ENCODE assay signal across 22 cellular contexts in genomic region chr6:34035704-34036356, GRCh38.
DNase-seq lines count a peak whose midpoint lies in the region; ATAC-seq, FAIRE-seq and TF ChIP-seq lines count a peak whose summit lies in the region.
"Had no signal": no experiment of that assay in that cellular context is flagged by ENCODE, and none has a peak within 500 bp of the region (broad histone marks: within the 10 kb centered on the region; RNA-seq: fewer than 3 reads in every experiment).

No MANE protein-coding gene starts in this region.

- no peak for TF ChIP-seq RAD21 in IMR-90 (IDR thresholded peaks at IDR 0.05; ENCODE audit: low read length)
- TF ChIP-seq RAD21 in K562 (CRISPR knock-in tag; conservative IDR thresholded peaks at IDR 0.05 in 1 of 2, IDR thresholded peaks at IDR 0.05 in 1 of 2), result no peak

- H3K9ac ChIP-seq in IMR-90 (ENCODE audit: low read depth, low read length) (no peak overlapping the region), K562 (ENCODE audit: insufficient read depth in 1 of 2, low read depth in 2 of 2, low read length in 2 of 2) (no peak overlapping the region), neuronal stem cell (ENCODE audit: low read depth, low read length, poor library complexity) (no peak overlapping the region)
- H3K9ac ChIP-seq: BLaER1 had no signal

- TF ChIP-seq EP300 in K562 (IDR thresholded peaks at IDR 0.05; ENCODE audit: low read length), result no peak

- H2BK12ac ChIP-seq in neuronal stem cell (ENCODE audit: low read length), result no peak overlapping the region

- CTCF ChIA-PET in IMR-90 (lab: Yijun Ruan, JAX), result interaction anchor here (0.5 to 0.7 kb wide), 2 partner anchors 8 to 448 kb away, joined by 3 to 4 read pairs; no protein-coding TSS in a partner anchor
- CTCF ChIA-PET in K562 (lab: Yijun Ruan, JAX; ENCODE audit: low intra/inter-chr PET ratio), result no interaction called here

- H3K4ac ChIP-seq in IMR-90 (ENCODE audit: low read depth, low read length) (no peak overlapping the region), neuronal stem cell (ENCODE audit: low read length) (no peak overlapping the region)

- H3K14ac ChIP-seq in IMR-90 (replicated peaks; ENCODE audit: low read depth, low read length) (no peak overlapping the region), neuronal stem cell (ENCODE audit: low read length) (peak overlapping the region; percentile 63)

- TF ChIP-seq POLR2A in IMR-90 (IDR thresholded peaks at IDR 0.05; ENCODE audit: low read depth, low read length) (no peak), K562 (conservative IDR thresholded peaks at IDR 0.05) (no peak)

- H3K4me3 Mint-ChIP-seq in natural killer cell, result no peak overlapping the region
- H3K4me3 Mint-ChIP-seq: CD14-positive monocyte; CD4-positive, alpha-beta memory T cell; CD4-positive, CD25-positive, alpha-beta regulatory T cell; CD8-positive, alpha-beta memory T cell had no signal

- no peak overlapping the region for H3K27ac Mint-ChIP-seq in natural killer cell
- H3K27ac Mint-ChIP-seq: CD14-positive monocyte; CD4-positive, alpha-beta memory T cell; CD4-positive, CD25-positive, alpha-beta regulatory T cell; CD8-positive, alpha-beta memory T cell had no signal

- no peaks in the 10 kb centered on the region for H3K4me1 Mint-ChIP-seq in natural killer cell
- H3K4me1 Mint-ChIP-seq: CD14-positive monocyte; CD8-positive, alpha-beta memory T cell had no signal

- H2BK15ac ChIP-seq in IMR-90 (ENCODE audit: low read depth, low read length), result no peak overlapping the region
- H2BK15ac ChIP-seq in neuronal stem cell (ENCODE audit: low read length), result peak overlapping the region; percentile 79

- no peak overlapping the region for H2BK5ac ChIP-seq in IMR-90 (ENCODE audit: low read depth, low read length, poor library complexity, severe bottlenecking)
- H2BK5ac ChIP-seq in neuronal stem cell (ENCODE audit: low read length), result no peak overlapping the region

- TF ChIP-seq CTCF in IMR-90 (conservative IDR thresholded peaks at IDR 0.05; ENCODE audit: low read depth, low read length) (no peak), K562 (IDR thresholded peaks at IDR 0.05 in 2 of 3, conservative IDR thresholded peaks at IDR 0.05 in 1 of 3; ENCODE audit: insufficient read depth in 2 of 3, low read depth in 1 of 3, low read length in 3 of 3) (no peak), D721Med (IDR thresholded peaks at IDR 0.05; ENCODE audit: insufficient read depth, missing control alignments) (no peak), natural killer cell (IDR thresholded peaks at IDR 0.05) (no peak)

- no peak overlapping the region for H3K27ac ChIP-seq in IMR-90 (ENCODE audit: insufficient read depth, low read length)
- H3K27ac ChIP-seq in K562 (ENCODE audit: extremely low read depth, low read depth, low read length), result no peak overlapping the region
- no peak overlapping the region for H3K27ac ChIP-seq in neuronal stem cell (replicated peaks; ENCODE audit: low read length)
- H3K27ac ChIP-seq: BLaER1 had no signal

- H3K56ac ChIP-seq in IMR-90 (ENCODE audit: extremely low read depth, insufficient read depth, low read length), result no peak overlapping the region

- H4K8ac ChIP-seq in IMR-90 (ENCODE audit: low read depth in 2 of 2, low read length in 2 of 2) (no peak overlapping the region), neuronal stem cell (ENCODE audit: low read depth, low read length) (peak overlapping the region; percentile 24)

- H3K23ac ChIP-seq in IMR-90 (ENCODE audit: low read depth, low read length), result no peak overlapping the region
- peak overlapping the region; percentile 39 for H3K23ac ChIP-seq in neuronal stem cell (ENCODE audit: low read depth, low read length, poor library complexity)

- H3K4me3 ChIP-seq in IMR-90 (ENCODE audit: insufficient read depth, low read depth, low read length) (no peak overlapping the region), K562 (no peak overlapping the region), neuronal stem cell (ENCODE audit: low read length in 2 of 2) (no peak overlapping the region)
- H3K4me3 ChIP-seq: BLaER1 had no signal

- in situ Hi-C loops in IMR-90 (cut with MboI; ENCODE audit: low sequenced_read_pairs), result no loop called here
- in situ Hi-C loops in K562 (cut with MboI), result no loop called here

- H3K4me2 ChIP-seq in IMR-90 (ENCODE audit: low read depth, low read length), result no peak overlapping the region
- no peak overlapping the region for H3K4me2 ChIP-seq in K562 (ENCODE audit: insufficient read depth, low read length)
- H3K4me2 ChIP-seq in neuronal stem cell (ENCODE audit: insufficient read depth, low read length, poor library complexity, severe bottlenecking), result no peak overlapping the region
- H3K4me2 ChIP-seq: BLaER1 had no signal

- no peaks in the 10 kb centered on the region for H3K36me3 ChIP-seq in IMR-90 (ENCODE audit: control insufficient read depth, insufficient read depth, low read length)
- H3K36me3 ChIP-seq in K562 (ENCODE audit: control insufficient read depth, insufficient read depth, low read length), result no peaks in the 10 kb centered on the region
- no peaks in the 10 kb centered on the region for H3K36me3 ChIP-seq in neuronal stem cell (replicated peaks in 1 of 2; ENCODE audit: control insufficient read depth in 2 of 2, insufficient read depth in 2 of 2, low read length in 2 of 2)
- H3K36me3 ChIP-seq: BE2C, BLaER1 had no signal

- WGBS in IMR-90 (ENCODE audit: extremely low coverage in 2 of 2, insufficient read length in 1 of 2), 2 experiments, result 83% methylated on average over 23 of the region's 40 CpGs; no CpG with 5 or more reads in 1 of the 2 experiments
- WGBS in K562 (ENCODE audit: insufficient coverage, low coverage, missing lambda C conversion rate), result 2% methylated on average over 40 of the region's 40 CpGs
- no CpG with 5 or more reads among the region's 40 CpGs for WGBS in neuronal stem cell (ENCODE audit: extremely low coverage in 2 of 2, insufficient read length in 2 of 2, insufficient replicate concordance in 1 of 2), 2 donors

- no peak overlapping the region for H2AK9ac ChIP-seq in IMR-90 (replicated peaks; ENCODE audit: low read depth, low read length, poor library complexity)

- H3K9me1 ChIP-seq in IMR-90 (ENCODE audit: insufficient read depth, low read length), result no peaks in the 10 kb centered on the region
- H3K9me1 ChIP-seq in K562 (ENCODE audit: control insufficient read depth, insufficient read depth, low read length), result no peaks in the 10 kb centered on the region

- H3K18ac ChIP-seq in IMR-90 (ENCODE audit: low read depth, low read length), result no peak overlapping the region
- H3K18ac ChIP-seq in neuronal stem cell (ENCODE audit: low read length), result peak overlapping the region; percentile 11

- no peaks in the 10 kb centered on the region for H3K79me1 ChIP-seq in IMR-90 (ENCODE audit: low read depth in 1 of 2, low read length in 2 of 2)
- H3K79me1 ChIP-seq in neuronal stem cell (ENCODE audit: low read depth, low read length), result no peaks in the 10 kb centered on the region

- DNase-seq in IMR-90 (no peak), K562 (ENCODE audit: extremely low read depth in 1 of 4, low spot score in 3 of 4) (no peak), neuronal stem cell (ENCODE audit: low spot score) (no peak), posterior vena cava (ENCODE audit: low spot score) (peak; percentile 79), islet precursor cell (no peak), D721Med (ENCODE audit: insufficient read length, low spot score) (no peak), natural killer cell (no peak)
- DNase-seq: 8988T; ACHN; BE2C; CD4-positive, alpha-beta memory T cell; CD4-positive, CD25-positive, alpha-beta regulatory T cell; CD8-positive, alpha-beta memory T cell; COR-L47; DMS53; DMS79 treated with DMSO at 0.1 percent for 48 hours; GF-D8 had no signal

- BruUV-seq in IMR-90 (replicated peaks; lab: Mats Ljungman, UMichigan) (no TSS peak), K562 (replicated peaks; lab: Mats Ljungman, UMichigan) (no TSS peak)

- no peaks in the 10 kb centered on the region for H3K36me3 Mint-ChIP-seq in natural killer cell
- H3K36me3 Mint-ChIP-seq: CD14-positive monocyte; CD4-positive, alpha-beta memory T cell; CD4-positive, CD25-positive, alpha-beta regulatory T cell had no signal

- H2BK20ac ChIP-seq in IMR-90 (ENCODE audit: low read depth, low read length), result no peak overlapping the region

- no peaks in the 10 kb centered on the region for H3K9me3 Mint-ChIP-seq in natural killer cell
- H3K9me3 Mint-ChIP-seq: CD14-positive monocyte; CD4-positive, alpha-beta memory T cell; CD8-positive, alpha-beta memory T cell had no signal

- no peak overlapping the region for H2BK120ac ChIP-seq in IMR-90 (ENCODE audit: low read depth, low read length)
- no peak overlapping the region for H2BK120ac ChIP-seq in neuronal stem cell (ENCODE audit: low read depth, low read length)

- no peak for ATAC-seq in IMR-90 (ENCODE audit: low read depth)
- ATAC-seq in K562, result no peak
- no peak for ATAC-seq in natural killer cell
- ATAC-seq in HG03439 (IDR thresholded peaks at IDR 0.05; ENCODE audit: unreplicated experiment), result no peak

- H2AFZ ChIP-seq in IMR-90 (replicated peaks; ENCODE audit: low read length, poor library complexity), result peak overlapping the region; percentile 14
- H2AFZ ChIP-seq in K562 (ENCODE audit: low read depth, low read length), result no peak overlapping the region
- H2AFZ ChIP-seq in neuronal stem cell (ENCODE audit: low read length), result no peak overlapping the region

- FAIRE-seq in K562 (lab: Jason Lieb, UNC) (no peak), D721Med (lab: Jason Lieb, UNC) (no peak)
- FAIRE-seq: A204.1, G401.6 had no signal

- no peak overlapping the region for H4K91ac ChIP-seq in IMR-90 (ENCODE audit: insufficient read depth, low read depth, low read length)
- no peak overlapping the region for H4K91ac ChIP-seq in neuronal stem cell (ENCODE audit: low read depth, low read length, poor library complexity)

- H4K5ac ChIP-seq in IMR-90 (ENCODE audit: low read depth, low read length), result no peak overlapping the region

- H4K20me1 ChIP-seq in IMR-90 (ENCODE audit: insufficient read depth, low read length) (no peaks in the 10 kb centered on the region), K562 (replicated peaks; ENCODE audit: control insufficient read depth, insufficient read depth, low read length) (peaks cover 41% of the 10 kb centered on the region)
- H4K20me1 ChIP-seq: BLaER1 had no signal

- H3K4me1 ChIP-seq in IMR-90 (ENCODE audit: control insufficient read depth, insufficient read depth, low read length), result no peaks in the 10 kb centered on the region
- peaks cover 0 to 14% of the 10 kb centered on the region in 2 experiments; a peak in 1 of 5 replicates for H3K4me1 ChIP-seq in K562 (replicated peaks in 1 of 2; ENCODE audit: control insufficient read depth in 2 of 2, insufficient read depth in 2 of 2, low read length in 2 of 2)
- H3K4me1 ChIP-seq in neuronal stem cell (ENCODE audit: control insufficient read depth in 2 of 2, insufficient read depth in 1 of 2, low read depth in 1 of 2, low read length in 2 of 2), result peaks cover 0 to 7% of the 10 kb centered on the region in 2 donors
- H3K4me1 ChIP-seq: BE2C had no signal

- H3K27me3 Mint-ChIP-seq in natural killer cell (ENCODE audit: low read depth in 2 of 2), result peaks cover 16 to 19% of the 10 kb centered on the region in 2 donors

- intact Hi-C loops in IMR-90 (cut with micrococcal nuclease), result no loop called here
- intact Hi-C loops in K562 (cut with micrococcal nuclease), result no loop called here
- intact Hi-C loops in posterior vena cava (cut with DNase I), result no loop called here
- intact Hi-C loops in natural killer cell (cut with micrococcal nuclease), result no loop called here

- dilution Hi-C loops in IMR-90 (cut with HindIII; ENCODE audit: low sequenced_read_pairs, unreplicated experiment), result no loop called here

- no peaks in the 10 kb centered on the region for H3K9me3 ChIP-seq in IMR-90 (ENCODE audit: control insufficient read depth, insufficient read depth, low read length)
- no peaks in the 10 kb centered on the region for H3K9me3 ChIP-seq in K562 (replicated peaks; ENCODE audit: control insufficient read depth, insufficient read depth, low read depth, low read length)
- peaks cover 0 to 1% of the 10 kb centered on the region in 2 donors for H3K9me3 ChIP-seq in neuronal stem cell (replicated peaks in 1 of 2; ENCODE audit: control insufficient read depth in 2 of 2, insufficient read depth in 1 of 2, low read depth in 1 of 2, low read length in 2 of 2)
- H3K9me3 ChIP-seq: BE2C, BLaER1 had no signal

- H2AK5ac ChIP-seq in IMR-90 (ENCODE audit: low read depth, low read length) (no peak overlapping the region), neuronal stem cell (ENCODE audit: low read depth, low read length) (peak overlapping the region; percentile 77)

- H3K27me3 ChIP-seq in IMR-90 (ENCODE audit: control insufficient read depth, insufficient read depth, low read length) (peaks cover 43% of the 10 kb centered on the region), K562 (ENCODE audit: control insufficient read depth in 2 of 2, insufficient read depth in 2 of 2, low read length in 2 of 2) (peaks cover 39 to 71% of the 10 kb centered on the region in 2 experiments), neuronal stem cell (ENCODE audit: control insufficient read depth in 3 of 3, insufficient read depth in 3 of 3, low read depth in 1 of 3, low read length in 3 of 3) (no peaks in the 10 kb centered on the region)
- H3K27me3 ChIP-seq: BE2C, BLaER1 had no signal

- POLR2A ChIA-PET in IMR-90 (lab: Charles Lee; ENCODE audit: unreplicated experiment) (no interaction called here), K562 (lab: Yijun Ruan, JAX) (interaction anchor here (0.6 to 1.4 kb wide), 4 partner anchors 11 to 223 kb away, joined by 3 read pairs; no protein-coding TSS in a partner anchor)

- no peaks in the 10 kb centered on the region for H3K79me2 ChIP-seq in K562 (ENCODE audit: control insufficient read depth, insufficient read depth, low read length)
